ENCODE assay signal across 15 cellular contexts in the genomic region with DNA sequence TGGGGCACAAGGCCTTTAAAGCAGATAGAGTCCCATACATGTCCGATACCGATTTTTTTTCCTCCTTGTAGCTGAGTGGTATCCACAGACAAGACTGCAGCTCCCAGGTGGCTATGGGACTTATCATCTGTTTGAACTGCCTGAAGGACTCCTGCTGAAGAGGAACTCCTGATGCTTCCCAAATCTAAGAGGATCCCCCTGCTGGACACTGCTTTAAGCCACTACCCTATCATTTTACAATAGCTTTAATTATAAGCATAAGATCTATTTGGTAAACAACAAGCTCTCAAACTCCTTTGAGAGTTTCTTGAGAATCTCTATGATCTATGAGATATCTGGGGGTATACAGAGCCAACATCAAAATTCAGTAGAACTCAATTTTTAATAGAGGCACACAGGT. TPM values are rescaled to one million over a fixed set of nuclear protein-coding genes. Genes with fewer than 3 reads are reported as not detected.
DNase-seq lines count a peak whose midpoint lies in the region; ATAC-seq and TF ChIP-seq lines count a peak whose summit lies in the region.
"Had no signal": no experiment of that assay in that cellular context is flagged by ENCODE, and none has a peak within 500 bp of the region (broad histone marks: within the 10 kb centered on the region; RNA-seq: fewer than 3 reads in every experiment).

No MANE protein-coding gene starts in this region.

- no peak for ATAC-seq in T-cell (replicated peaks in 1 of 4)
- ATAC-seq in naive thymus-derived CD8-positive, alpha-beta T cell: no peak
- ATAC-seq: activated T-cell treated with anti-CD3 and anti-CD28 coated beads, Interleukin-2, amount 50 U/mL, for 72 hours had no signal

- H3K9ac ChIP-seq in Karpas-422 (ENCODE audit: low read length): no peak overlapping the region

- peak overlapping the region; percentile 38 for H3K4me2 ChIP-seq in Karpas-422 (ENCODE audit: low read depth, low read length, poor library complexity, severe bottlenecking)

- POLR2A ChIA-PET in T-cell (lab: Charles Lee): interaction anchor here in 1 of 2 donors (0.5 kb wide), 1 partner anchor 26 kb away, joined by 3 read pairs; no protein-coding TSS in a partner anchor
- POLR2A ChIA-PET in naive thymus-derived CD8-positive, alpha-beta T cell (lab: Charles Lee): no interaction called here

- H3K4me1 ChIP-seq in Karpas-422 (ENCODE audit: low read length): peaks cover 48% of the 10 kb centered on the region

- H3K27ac ChIP-seq in Karpas-422 (ENCODE audit: low read length): peak overlapping the region; percentile 57
- H3K27ac ChIP-seq: SK-N-MC had no signal

- H3K9me3 Mint-ChIP-seq in chondrocyte (ENCODE audit: low read depth) (no peaks in the 10 kb centered on the region), neural crest cell (no peaks in the 10 kb centered on the region), T-cell (no peaks in the 10 kb centered on the region)
- no peaks in the 10 kb centered on the region for H3K9me3 Mint-ChIP-seq in naive thymus-derived CD8-positive, alpha-beta T cell
- H3K9me3 Mint-ChIP-seq: activated T-cell treated with anti-CD3 and anti-CD28 coated beads, Interleukin-2, amount 50 U/mL, for 72 hours had no signal

- H3K9me3 ChIP-seq in Karpas-422 (ENCODE audit: low read length): no peaks in the 10 kb centered on the region

- H3K4me1 Mint-ChIP-seq in chondrocyte (ENCODE audit: low read depth): no peaks in the 10 kb centered on the region
- no peaks in the 10 kb centered on the region for H3K4me1 Mint-ChIP-seq in neural crest cell
- H3K4me1 Mint-ChIP-seq in T-cell: peaks cover 0 to 8% (median 0%) of the 10 kb centered on the region in 3 donors
- H3K4me1 Mint-ChIP-seq in naive thymus-derived CD8-positive, alpha-beta T cell: peaks cover 0 to 6% (median 4%) of the 10 kb centered on the region in 4 donors

- CTCF ChIA-PET in T-cell (lab: Charles Lee): interaction anchor here in 1 of 2 donors (0.7 kb wide), 1 partner anchor 625 kb away, joined by 4 read pairs; no protein-coding TSS in a partner anchor

- H3K27me3 Mint-ChIP-seq in chondrocyte (ENCODE audit: low read depth): no peaks in the 10 kb centered on the region
- H3K27me3 Mint-ChIP-seq in neural crest cell (ENCODE audit: low read depth): no peaks in the 10 kb centered on the region
- no peaks in the 10 kb centered on the region for H3K27me3 Mint-ChIP-seq in T-cell
- no peaks in the 10 kb centered on the region for H3K27me3 Mint-ChIP-seq in naive thymus-derived CD8-positive, alpha-beta T cell

- peaks cover 79% of the 10 kb centered on the region for H3K79me2 ChIP-seq in Karpas-422 (ENCODE audit: low read length)

- H3K9me2 ChIP-seq in Karpas-422 (replicated peaks; ENCODE audit: insufficient read depth, low read length): no peaks in the 10 kb centered on the region

- no peak overlapping the region for H3K4me3 ChIP-seq in Karpas-422 (ENCODE audit: low read length)
- H3K4me3 ChIP-seq: SK-N-MC had no signal

- TF ChIP-seq CTCF in chondrocyte (IDR thresholded peaks at IDR 0.05): peak; percentile 53
- peak; percentile 35 for TF ChIP-seq CTCF in neural crest cell (conservative IDR thresholded peaks at IDR 0.05)

- peaks cover 4% of the 10 kb centered on the region for H3K36me3 Mint-ChIP-seq in chondrocyte (ENCODE audit: low read depth)
- peaks cover 3% of the 10 kb centered on the region for H3K36me3 Mint-ChIP-seq in neural crest cell (ENCODE audit: low read depth)
- peaks cover 42% of the 10 kb centered on the region for H3K36me3 Mint-ChIP-seq in T-cell
- peaks cover 0 to 78% (median 20%) of the 10 kb centered on the region in 3 donors for H3K36me3 Mint-ChIP-seq in naive thymus-derived CD8-positive, alpha-beta T cell

- DNase-seq in EH (ENCODE audit: low read depth): peak; percentile 52
- no peak for DNase-seq in Karpas-422
- DNase-seq in chondrocyte (ENCODE audit: low spot score): no peak
- no peak for DNase-seq in neural crest cell (ENCODE audit: low read depth, low spot score)
- no peak for DNase-seq in stimulated activated CD4-positive, alpha-beta T cell treated with anti-CD3 and anti-CD28 coated beads, Interleukin-2, amount 100 ng/mL, for 48 hours
- no peak for DNase-seq in T-cell
- DNase-seq in naive thymus-derived CD8-positive, alpha-beta T cell: no peak
- DNase-seq: activated T-cell treated with anti-CD3 and anti-CD28 coated beads, Interleukin-2, amount 50 U/mL, for 72 hours; DND-41; erythroblast; kidney; NCI-H1105 treated with DMSO at 0.1 percent for 48 hours; NCI-H748 treated with DMSO at 0.1 percent for 48 hours; substantia nigra had no signal

- no peaks in the 10 kb centered on the region for H4K20me1 ChIP-seq in Karpas-422 (ENCODE audit: insufficient read depth, low read depth, low read length)

- H3K4me3 Mint-ChIP-seq in chondrocyte (ENCODE audit: unreplicated experiment) (no peak overlapping the region), neural crest cell (no peak overlapping the region), T-cell (no peak overlapping the region)
- no peak overlapping the region for H3K4me3 Mint-ChIP-seq in naive thymus-derived CD8-positive, alpha-beta T cell
- H3K4me3 Mint-ChIP-seq: activated T-cell treated with anti-CD3 and anti-CD28 coated beads, Interleukin-2, amount 50 U/mL, for 72 hours had no signal

- no peaks in the 10 kb centered on the region for H3K27me3 ChIP-seq in Karpas-422 (ENCODE audit: low read length)

- no peak overlapping the region for H2AFZ ChIP-seq in Karpas-422 (ENCODE audit: low read length)

- H3K27ac Mint-ChIP-seq in chondrocyte (ENCODE audit: unreplicated experiment): no peak overlapping the region
- no peak overlapping the region for H3K27ac Mint-ChIP-seq in neural crest cell (ENCODE audit: unreplicated experiment)
- no peak overlapping the region for H3K27ac Mint-ChIP-seq in T-cell
- H3K27ac Mint-ChIP-seq in naive thymus-derived CD8-positive, alpha-beta T cell: peak overlapping the region in 1 of 10 donors; percentile 14
- H3K27ac Mint-ChIP-seq: activated T-cell treated with anti-CD3 and anti-CD28 coated beads, Interleukin-2, amount 50 U/mL, for 72 hours had no signal

- H3K36me3 ChIP-seq in Karpas-422 (ENCODE audit: insufficient read depth, low read length): peaks cover 59% of the 10 kb centered on the region

RNA-seq across cellular contexts. Expression of a gene that starts 11.7 kb away (rescaled TPM):
- 36.7 and 130 TPM in 2 replicates for total RNA-seq in Karpas-422 (2014; rRNA removed; shearing (Covaris generic); ENCODE audit: low replicate concordance)
- total RNA-seq in chondrocyte (7.0 to 9.7 TPM (median 8.6 TPM) in 3 replicates), neural crest cell (45.6 and 47.3 TPM in 2 replicates), T-cell (10 to 100 TPM in 4 of 5 donors, 1 to 10 TPM in 1; 5.6 to 13.3 (median 12.2) TPM)
- 10 to 100 TPM; 14.7 to 15.0 TPM for total RNA-seq in naive thymus-derived CD8-positive, alpha-beta T cell
- polyA plus RNA-seq in naive thymus-derived CD8-positive, alpha-beta T cell: 1 to 10 TPM; 5.8 to 6.4 (median 6.3) TPM
